Comparison of ENCODE assay signal across 1 cellular context in genomic region chr4:38080061-38080531, GRCh38.
A peak's percentile ranks its signal among the peaks of the same experiment; 100 is the strongest.
TF ChIP-seq lines count a peak whose summit lies in the region.

No MANE protein-coding gene starts in this region.

TF ChIP-seq in HepG2, 621 proteins besides CTCF, POLR2A, EP300 and RAD21 (continued from another document and continues in another):
- no peak for TF ChIP-seq ZBTB33 (CRISPR knock-in tag; IDR thresholded peaks at IDR 0.05)
- peak; percentile 58; the same call in 1 of the 2 replicates for TF ChIP-seq ZBTB7B (CRISPR knock-in tag; IDR thresholded peaks at IDR 0.05)
- no peak for TF ChIP-seq DMAP1 (CRISPR knock-in tag; IDR thresholded peaks at IDR 0.05)
- TF ChIP-seq ZFP91 (CRISPR knock-in tag; IDR thresholded peaks at IDR 0.05; ENCODE audit: borderline replicate concordance) = 0 out of 2 replicates have a peak, but pooled peaks have one; percentile 21
- TF ChIP-seq ZNF710 (CRISPR knock-in tag; IDR thresholded peaks at IDR 0.05; ENCODE audit: borderline replicate concordance) = no peak
- TF ChIP-seq ZNF784 (CRISPR knock-in tag; IDR thresholded peaks at IDR 0.05; ENCODE audit: borderline replicate concordance) = peak; percentile 39; the same call in 1 of the 2 replicates
- TF ChIP-seq ZFP90 (CRISPR knock-in tag; IDR thresholded peaks at IDR 0.05; ENCODE audit: borderline replicate concordance) = no peak
- no peak for TF ChIP-seq ZNF101 (CRISPR knock-in tag; IDR thresholded peaks at IDR 0.05; ENCODE audit: borderline replicate concordance, low read depth)
- TF ChIP-seq ZBTB46 (CRISPR knock-in tag; IDR thresholded peaks at IDR 0.05; ENCODE audit: borderline replicate concordance) = no peak
- TF ChIP-seq ATAD3A (CRISPR knock-in tag; IDR thresholded peaks at IDR 0.05) = no peak
- no peak for TF ChIP-seq HNRNPH1 (optimal IDR thresholded peaks at IDR 0.05; ENCODE audit: low read depth, low read length)
- TF ChIP-seq SATB2 (CRISPR knock-in tag; IDR thresholded peaks at IDR 0.05) = no peak
- no peak for TF ChIP-seq ZNF672 (CRISPR knock-in tag; IDR thresholded peaks at IDR 0.05)
- TF ChIP-seq JDP2 (CRISPR knock-in tag; IDR thresholded peaks at IDR 0.05; ENCODE audit: borderline replicate concordance) = no peak
- peak; percentile 53 for TF ChIP-seq POGZ (CRISPR knock-in tag; IDR thresholded peaks at IDR 0.05)
- no peak for TF ChIP-seq THAP8 (CRISPR knock-in tag; IDR thresholded peaks at IDR 0.05; ENCODE audit: borderline replicate concordance)
- no peak for TF ChIP-seq TMF1 (CRISPR knock-in tag; IDR thresholded peaks at IDR 0.05; ENCODE audit: low read depth)
- TF ChIP-seq YY1 (IDR thresholded peaks at IDR 0.05; ENCODE audit: insufficient read depth, insufficient replicate concordance, low read depth, low read length) = no peak
- TF ChIP-seq CENPX (CRISPR knock-in tag; IDR thresholded peaks at IDR 0.05) = no peak
- no peak for TF ChIP-seq KDM3A (CRISPR knock-in tag; IDR thresholded peaks at IDR 0.05; ENCODE audit: low read depth)
- TF ChIP-seq MBD4 (IDR thresholded peaks at IDR 0.05; ENCODE audit: borderline replicate concordance, low read length) = no peak
- peak; percentile 53 for TF ChIP-seq HNF4A (CRISPR knock-in tag; IDR thresholded peaks at IDR 0.05)
- peak; percentile 53; the same call in 1 of the 2 replicates for TF ChIP-seq NR2F6 (IDR thresholded peaks at IDR 0.05)
- TF ChIP-seq NR2F6 (CRISPR knock-in tag; IDR thresholded peaks at IDR 0.05) = peak; percentile 25; the same call in 1 of the 2 replicates
- no peak for TF ChIP-seq U2AF2 (IDR thresholded peaks at IDR 0.05; ENCODE audit: low read depth, low read length)
- TF ChIP-seq PHB2 (IDR thresholded peaks at IDR 0.05; ENCODE audit: partially characterized antibody) = no peak
- no peak for TF ChIP-seq NFE2L1 (CRISPR knock-in tag; IDR thresholded peaks at IDR 0.05; ENCODE audit: borderline replicate concordance)
- no peak for TF ChIP-seq ZNF275 (CRISPR knock-in tag; IDR thresholded peaks at IDR 0.05; ENCODE audit: borderline replicate concordance)
- TF ChIP-seq LRRFIP1 (CRISPR knock-in tag; conservative IDR thresholded peaks at IDR 0.05) = no peak
- TF ChIP-seq SALL1 (CRISPR knock-in tag; IDR thresholded peaks at IDR 0.05) = 0 out of 2 replicates have a peak, but pooled peaks have one; percentile 21
- TF ChIP-seq ZSCAN25 (CRISPR knock-in tag; IDR thresholded peaks at IDR 0.05) = no peak
- no peak for TF ChIP-seq ZNF136 (CRISPR knock-in tag; IDR thresholded peaks at IDR 0.05; ENCODE audit: low read depth)
- no peak for TF ChIP-seq SMAD9 (CRISPR knock-in tag; IDR thresholded peaks at IDR 0.05)
- TF ChIP-seq ZBTB7A (CRISPR knock-in tag; IDR thresholded peaks at IDR 0.05) = no peak
- TF ChIP-seq ETS1 (CRISPR knock-in tag; IDR thresholded peaks at IDR 0.05) = no peak
- TF ChIP-seq ZFP1 (CRISPR knock-in tag; IDR thresholded peaks at IDR 0.05) = no peak
- TF ChIP-seq GATAD1 (CRISPR knock-in tag; IDR thresholded peaks at IDR 0.05) = no peak
- no peak for TF ChIP-seq ARNT2 (CRISPR knock-in tag; IDR thresholded peaks at IDR 0.05; ENCODE audit: low read depth)
- TF ChIP-seq MEF2D (CRISPR knock-in tag; IDR thresholded peaks at IDR 0.05) = no peak
- TF ChIP-seq ARID4A (CRISPR knock-in tag; IDR thresholded peaks at IDR 0.05; ENCODE audit: borderline replicate concordance) = no peak
- TF ChIP-seq NPAS2 (CRISPR knock-in tag; IDR thresholded peaks at IDR 0.05; ENCODE audit: borderline replicate concordance) = no peak
- 0 out of 2 replicates have a peak, but pooled peaks have one; percentile 15 for TF ChIP-seq SAP130 (CRISPR knock-in tag; IDR thresholded peaks at IDR 0.05; ENCODE audit: low read depth)
- no peak for TF ChIP-seq KLF6 (CRISPR knock-in tag; IDR thresholded peaks at IDR 0.05)
- no peak for TF ChIP-seq TRIM22 (IDR thresholded peaks at IDR 0.05)
- TF ChIP-seq SIX1 (CRISPR knock-in tag; IDR thresholded peaks at IDR 0.05; ENCODE audit: borderline replicate concordance) = no peak
- no peak for TF ChIP-seq ELF1 (CRISPR knock-in tag; IDR thresholded peaks at IDR 0.05)
